ENCODE assay signal across 1 cellular context in genomic region chr7:13952921-13953320, GRCh38.
TF ChIP-seq lines count a peak whose summit lies in the region.

No MANE protein-coding gene starts in this region.

TF ChIP-seq in WTC11, 78 proteins besides CTCF, POLR2A, EP300 and RAD21 (continued from another document):
- TF ChIP-seq GRHL2 (CRISPR knock-in tag; IDR thresholded peaks at IDR 0.05; ENCODE audit: insufficient replicate concordance, severe bottlenecking) = no peak
- TF ChIP-seq MAX (CRISPR knock-in tag; IDR thresholded peaks at IDR 0.05) = no peak
- no peak for TF ChIP-seq JUN (CRISPR knock-in tag; IDR thresholded peaks at IDR 0.05)
